In the genomic region with DNA sequence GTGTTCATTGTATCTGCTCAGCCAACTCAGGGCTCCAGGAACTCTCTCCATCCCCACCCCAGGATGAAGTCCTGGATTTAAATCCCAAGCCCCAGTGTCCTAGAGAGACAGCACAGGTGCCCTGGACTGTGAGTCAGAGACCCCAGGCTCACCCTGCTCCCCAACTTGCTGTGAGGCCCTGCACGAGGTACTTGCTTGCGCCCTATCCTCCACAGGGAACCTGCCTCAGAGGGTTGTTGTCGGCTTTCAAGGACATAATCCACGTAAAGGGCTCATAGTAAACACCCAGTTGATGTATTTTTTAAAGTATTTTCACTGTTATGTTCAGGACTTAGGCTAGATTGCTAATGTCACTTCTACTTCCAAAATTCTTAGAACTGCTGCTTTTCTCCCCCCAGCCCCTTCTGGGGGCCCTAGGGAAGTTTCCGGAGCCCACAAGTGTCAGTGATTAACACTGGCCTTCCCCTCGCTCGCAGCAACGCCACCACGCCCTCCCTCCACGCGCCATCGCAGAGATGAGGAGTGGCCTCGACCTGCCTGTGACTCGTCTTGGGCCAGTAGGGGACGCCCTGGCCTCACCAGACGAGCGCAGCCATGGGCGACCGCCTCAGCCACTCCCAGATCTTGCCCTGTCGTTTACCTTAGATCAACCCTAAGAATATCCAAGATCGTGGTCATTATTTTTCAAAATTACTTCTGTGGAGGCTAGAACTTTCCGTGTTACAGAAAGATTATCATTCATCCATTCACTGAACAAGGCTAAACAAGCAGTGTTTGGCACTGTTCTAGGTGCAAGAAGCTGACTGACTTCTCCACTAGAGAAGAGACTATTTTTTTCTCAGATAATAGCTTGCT, we compare ENCODE assay signal across 8 cellular contexts. TPM values are rescaled to one million over a fixed set of nuclear protein-coding genes. Genes with fewer than 3 reads are reported as not detected.
DNase-seq lines count a peak whose midpoint lies in the region; ATAC-seq and TF ChIP-seq lines count a peak whose summit lies in the region.

No MANE protein-coding gene starts in this region.

- POLR2A ChIA-PET in activated CD4-positive, alpha-beta T cell treated with anti-CD3 and anti-CD28 coated beads for 36 hours (lab: Charles Lee), result interaction anchor here (0.6 to 0.8 kb wide), 2 partner anchors 64 to 421 kb away, joined by 3 to 5 read pairs; partner anchors contain the start of gene BMF

- H3K27ac Mint-ChIP-seq in activated CD4-positive, alpha-beta T cell treated with anti-CD3 and anti-CD28 coated beads for 36 hours, result peak overlapping the region; percentile 47

- H3K9ac ChIP-seq in colonic mucosa (ENCODE audit: low read depth in 2 of 2, low read length in 2 of 2), result peak overlapping the region; percentile 48 to 52

- H3K4me1 ChIP-seq in colonic mucosa, result peaks cover 29% of the 10 kb centered on the region

- no peaks in the 10 kb centered on the region for H3K27me3 Mint-ChIP-seq in activated CD4-positive, alpha-beta T cell treated with anti-CD3 and anti-CD28 coated beads for 36 hours

- WGBS in lower leg skin, 2 donors, result 4 to 6% methylated on average over 22 of the region's 22 CpGs

- peak; percentile 73 for ATAC-seq in GM19023 (IDR thresholded peaks at IDR 0.05; ENCODE audit: unreplicated experiment)
- peak; percentile 68 for ATAC-seq in HG03196 (IDR thresholded peaks at IDR 0.05; ENCODE audit: unreplicated experiment)
- peak; percentile 75 for ATAC-seq in activated CD4-positive, alpha-beta T cell treated with anti-CD3 and anti-CD28 coated beads for 36 hours

- TF ChIP-seq CTCF in colonic mucosa (IDR thresholded peaks at IDR 0.05) (peak; percentile 85), lower leg skin (IDR thresholded peaks at IDR 0.05) (peak in 1 of 3 donors; percentile 89)

- no peaks in the 10 kb centered on the region for H3K9me3 ChIP-seq in colonic mucosa

- intact Hi-C loops in activated CD4-positive, alpha-beta T cell treated with anti-CD3 and anti-CD28 coated beads for 36 hours (cut with DNase I, micrococcal nuclease), result loop anchor here (1.0 to 5.0 kb wide), 6 partner anchors 63 to 277 kb away; partner anchors contain the start of genes BMF (in 1 of the 2), BUB1B (in 1 of the 2) and INAFM2 (in 1 of the 2)
- intact Hi-C loops in colonic mucosa (cut with DNase I) (loop anchor here (5.0 kb wide), 2 partner anchors 167 to 232 kb away; no protein-coding TSS in a partner anchor), lower leg skin (cut with DNase I; ENCODE audit: low total_unique reads) (loop anchor here (10.0 kb wide), 1 partner anchor 60 kb away; the partner anchor contains the start of gene BMF)

- H3K27ac ChIP-seq in colonic mucosa, result no peak overlapping the region

- peak overlapping the region; percentile 46 for H3K4me3 Mint-ChIP-seq in activated CD4-positive, alpha-beta T cell treated with anti-CD3 and anti-CD28 coated beads for 36 hours

- DNase-seq in AML-193 (lab: John Stamatoyannopoulos, UW) (peak; percentile 67 to 81), NCI-H345 treated with DMSO at 0.1 percent for 48 hours (lab: John Stamatoyannopoulos, UW; ENCODE audit: unreplicated experiment) (peak; percentile 51), colonic mucosa (peak; percentile 94), lower leg skin (ENCODE audit: low spot score in 2 of 2) (peak; percentile 88 to 97)
- DNase-seq in activated CD4-positive, alpha-beta T cell treated with anti-CD3 and anti-CD28 coated beads for 36 hours, result peak; percentile 94
- peak; percentile 79 to 86 for DNase-seq in stimulated activated CD4-positive, alpha-beta T cell treated with anti-CD3 and anti-CD28 coated beads, Interleukin-4, amount 100 ng/mL, for 48 hours (ENCODE audit: low read depth in 2 of 2)

- H3K36me3 Mint-ChIP-seq in activated CD4-positive, alpha-beta T cell treated with anti-CD3 and anti-CD28 coated beads for 36 hours (ENCODE audit: low read depth), result peaks cover 3% of the 10 kb centered on the region

- no peaks in the 10 kb centered on the region for H3K36me3 ChIP-seq in colonic mucosa

- no peaks in the 10 kb centered on the region for H3K27me3 ChIP-seq in colonic mucosa

- CTCF ChIA-PET in activated CD4-positive, alpha-beta T cell treated with anti-CD3 and anti-CD28 coated beads for 36 hours (lab: Charles Lee), result interaction anchor here (0.5 to 5.7 kb wide), 37 partner anchors 8 to 1594 kb away, joined by 3 to 110 read pairs (median 4); partner anchors contain the start of genes ANKRD63, BMF, BUB1B and INAFM2

- peaks cover 76% of the 10 kb centered on the region for H3K4me1 Mint-ChIP-seq in activated CD4-positive, alpha-beta T cell treated with anti-CD3 and anti-CD28 coated beads for 36 hours

- no peaks in the 10 kb centered on the region for H3K9me3 Mint-ChIP-seq in activated CD4-positive, alpha-beta T cell treated with anti-CD3 and anti-CD28 coated beads for 36 hours (ENCODE audit: low read depth)

- no peak for TF ChIP-seq POLR2A in lower leg skin (IDR thresholded peaks at IDR 0.05)

- H3K4me3 ChIP-seq in colonic mucosa (no peak overlapping the region), lower leg skin (ENCODE audit: low read depth, poor library complexity, severe bottlenecking) (no peak overlapping the region)

RNA-seq across cellular contexts. Expression of gene SRP14, which starts 6.0 kb away (rescaled TPM):
- 100 to 1,000 TPM; 124 to 157 TPM for total RNA-seq in activated CD4-positive, alpha-beta T cell treated with anti-CD3 and anti-CD28 coated beads for 36 hours
- total RNA-seq in colonic mucosa (100 to 1,000 TPM; 163 to 167 TPM), lower leg skin (100 to 1,000 TPM; 177 to 220 (median 201) TPM)
